Comparison of ENCODE assay signal across 1 cellular context in genomic region chr1:221913351-221913750, GRCh38.
TF ChIP-seq lines count a peak whose summit lies in the region.

No MANE protein-coding gene starts in this region.

TF ChIP-seq in IMR-90, 13 proteins besides CTCF, POLR2A, EP300 and RAD21 (continued from another document):
- TF ChIP-seq MAFK (IDR thresholded peaks at IDR 0.05; ENCODE audit: low read depth, low read length), result no peak
- no peak for TF ChIP-seq CHD1 (IDR thresholded peaks at IDR 0.05; ENCODE audit: low read depth, low read length)
- TF ChIP-seq CEBPB (IDR thresholded peaks at IDR 0.05; ENCODE audit: low read depth, low read length), result no peak
